Comparison of ENCODE assay signal across 23 cellular contexts in genomic region chr12:65325183-65325582, GRCh38. TPM values are rescaled to one million over a fixed set of nuclear protein-coding genes. Genes with fewer than 3 reads are reported as not detected.
DNase-seq lines count a peak whose midpoint lies in the region; ATAC-seq, FAIRE-seq and TF ChIP-seq lines count a peak whose summit lies in the region.
"Had no signal": no experiment of that assay in that cellular context is flagged by ENCODE, and none has a peak within 500 bp of the region (broad histone marks: within the 10 kb centered on the region; RNA-seq: fewer than 3 reads in every experiment).

No MANE protein-coding gene starts in this region.

- POLR2A ChIA-PET in H1 (lab: Charles Lee; ENCODE audit: partially characterized antibody): no interaction called here

- H3K23ac ChIP-seq in H1 (ENCODE audit: insufficient read length) (no peak overlapping the region), mesendoderm (ENCODE audit: low read length) (no peak overlapping the region), trophoblast cell (ENCODE audit: low read length) (no peak overlapping the region)

- FAIRE-seq in H1 (lab: Jason Lieb, UNC) (no peak), urothelium cell line (lab: Jason Lieb, UNC) (no peak)
- FAIRE-seq: K562 had no signal

- H2BK12ac ChIP-seq in H1 (ENCODE audit: low read depth, low read length): no peak overlapping the region
- no peak overlapping the region for H2BK12ac ChIP-seq in trophoblast cell (ENCODE audit: low read length)

- TF ChIP-seq POLR2A in H1 (IDR thresholded peaks at IDR 0.05; ENCODE audit: control extremely low read depth in 1 of 2, low read depth in 2 of 2, low read length in 2 of 2) (no peak), vagina (IDR thresholded peaks at IDR 0.05) (no peak)

- DNase-seq in left ventricle myocardium superior: no peak
- DNase-seq in right cardiac atrium: no peak
- no peak for DNase-seq in H1 (ENCODE audit: low read depth in 1 of 2, low spot score in 2 of 2)
- DNase-seq in mesendoderm: peak; percentile 38
- peak in 1 of 2 donors; percentile 34 for DNase-seq in trophoblast cell
- DNase-seq in urothelium cell line (ENCODE audit: low spot score): no peak
- DNase-seq in vagina (ENCODE audit: extremely low spot score in 2 of 2): no peak
- DNase-seq: CD4-positive, CD25-positive, alpha-beta regulatory T cell; GOT3; Kasumi-1; MV-4-11; NCI-H1105 treated with DMSO at 0.1 percent for 48 hours; NCI-H146; NCI-H1930; NCI-H2227 treated with DMSO at 0.1 percent for 48 hours; NCI-H526 treated with DMSO at 0.1 percent for 48 hours; PC-9; SHP77 treated with DMSO at 0.1 percent for 48 hours had no signal

- H3K18ac ChIP-seq in H1 (ENCODE audit: extremely low read depth, low read length) (no peak overlapping the region), mesendoderm (ENCODE audit: low read length) (no peak overlapping the region), trophoblast cell (ENCODE audit: low read length) (no peak overlapping the region)

- H4K12ac ChIP-seq in trophoblast cell (ENCODE audit: low read depth, low read length): no peak overlapping the region

- no peak overlapping the region for H3K4me2 ChIP-seq in H1 (ENCODE audit: insufficient read depth in 1 of 2, low read depth in 2 of 2, low read length in 2 of 2)
- H3K4me2 ChIP-seq in mesendoderm (ENCODE audit: low read length): no peak overlapping the region
- H3K4me2 ChIP-seq in trophoblast cell (ENCODE audit: low read length): no peak overlapping the region
- H3K4me2 ChIP-seq: BLaER1, PC-9 had no signal

- H3K9ac ChIP-seq in H1 (replicated peaks in 1 of 4; ENCODE audit: extremely low read depth in 1 of 4, low read depth in 3 of 4, low read length in 3 of 4): no peak overlapping the region
- H3K9ac ChIP-seq in mesendoderm (ENCODE audit: low read length): no peak overlapping the region
- no peak overlapping the region for H3K9ac ChIP-seq in trophoblast cell (ENCODE audit: low read length)
- H3K9ac ChIP-seq: BLaER1 had no signal

- no peaks in the 10 kb centered on the region for H3K79me2 ChIP-seq in H1 (ENCODE audit: control insufficient read depth in 1 of 2, insufficient read depth in 2 of 2, low read length in 2 of 2)
- H3K79me2 ChIP-seq in mesendoderm (ENCODE audit: control insufficient read depth, insufficient read depth, low read length): no peaks in the 10 kb centered on the region
- H3K79me2 ChIP-seq in trophoblast cell (ENCODE audit: control insufficient read depth, insufficient read depth, low read length, poor library complexity): peaks cover 1% of the 10 kb centered on the region

- H3K4me3 ChIP-seq in right cardiac atrium (ENCODE audit: low read length): no peak overlapping the region
- no peak overlapping the region for H3K4me3 ChIP-seq in H1 (ENCODE audit: extremely low read depth in 1 of 4, insufficient read depth in 2 of 4, low read depth in 3 of 4, low read length in 4 of 4)
- H3K4me3 ChIP-seq in mesendoderm (ENCODE audit: low read length): no peak overlapping the region
- H3K4me3 ChIP-seq in trophoblast cell (ENCODE audit: low read depth, low read length): no peak overlapping the region
- H3K4me3 ChIP-seq in vagina: no peak overlapping the region
- H3K4me3 ChIP-seq: BLaER1, K562, PC-9 had no signal

- no peaks in the 10 kb centered on the region for H3K23me2 ChIP-seq in H1 (ENCODE audit: low read depth, low read length)

- H3K4ac ChIP-seq in H1 (replicated peaks; ENCODE audit: insufficient read length, low read depth, low read length): no peak overlapping the region
- H3K4ac ChIP-seq in mesendoderm (ENCODE audit: low read depth, low read length): no peak overlapping the region
- no peak overlapping the region for H3K4ac ChIP-seq in trophoblast cell (ENCODE audit: low read depth, low read length)

- H3K27ac ChIP-seq in right cardiac atrium (ENCODE audit: low read length): no peak overlapping the region
- no peak overlapping the region for H3K27ac ChIP-seq in H1 (ENCODE audit: low read depth, low read length)
- H3K27ac ChIP-seq in mesendoderm (ENCODE audit: low read depth, low read length): no peak overlapping the region
- H3K27ac ChIP-seq in trophoblast cell (ENCODE audit: low read depth, low read length): peak overlapping the region; percentile 46
- H3K27ac ChIP-seq in vagina: no peak overlapping the region
- H3K27ac ChIP-seq: BLaER1, PC-9 had no signal

- TF ChIP-seq CTCF in H1 (IDR thresholded peaks at IDR 0.05; ENCODE audit: control extremely low read depth in 1 of 3, insufficient read depth in 1 of 3, low read depth in 1 of 3, low read length in 3 of 3) (no peak), vagina (IDR thresholded peaks at IDR 0.05) (no peak)

- peak in 1 of 2 experiments; percentile 29; a peak in 2 of 4 replicates for TF ChIP-seq RAD21 in H1 (IDR thresholded peaks at IDR 0.05 in 1 of 2, conservative IDR thresholded peaks at IDR 0.05 in 1 of 2; ENCODE audit: low read depth in 2 of 2, low read length in 2 of 2)

- no peaks in the 10 kb centered on the region for H4K20me1 ChIP-seq in H1 (replicated peaks in 1 of 2; ENCODE audit: control insufficient read depth in 1 of 2, insufficient read depth in 2 of 2, low read length in 2 of 2)
- H4K20me1 ChIP-seq: BLaER1 had no signal

- no peaks in the 10 kb centered on the region for H3K9me3 ChIP-seq in right cardiac atrium (ENCODE audit: control insufficient read depth, low read length)
- no peaks in the 10 kb centered on the region for H3K9me3 ChIP-seq in H1 (ENCODE audit: insufficient read depth in 2 of 2, low read depth in 1 of 2, low read length in 1 of 2)
- no peaks in the 10 kb centered on the region for H3K9me3 ChIP-seq in trophoblast cell (ENCODE audit: insufficient read depth, low read depth, low read length)
- H3K9me3 ChIP-seq in vagina: no peaks in the 10 kb centered on the region

- WGBS in right cardiac atrium: 77% methylated on average over 5 of the region's 5 CpGs
- WGBS in H1 (ENCODE audit: extremely low coverage in 1 of 2, insufficient coverage in 1 of 2, insufficient read length in 1 of 2, insufficient replicate concordance in 2 of 2, low coverage in 1 of 2, low lambda C conversion rate in 2 of 2, missing lambda C conversion rate in 1 of 2), 2 experiments: 90% methylated on average over 5 of the region's 5 CpGs; no CpG with 5 or more reads in 1 of the 2 experiments
- no CpG with 5 or more reads among the region's 5 CpGs for whole genome bisulfite sequencing in mesendoderm (ENCODE audit: extremely low coverage, insufficient coverage, low lambda C conversion rate)
- no CpG with 5 or more reads among the region's 5 CpGs for WGBS in trophoblast cell (ENCODE audit: extremely low coverage, insufficient coverage, insufficient read length)

- H2BK5ac ChIP-seq in H1 (ENCODE audit: low read depth, low read length) (no peak overlapping the region), mesendoderm (ENCODE audit: low read length) (no peak overlapping the region), trophoblast cell (ENCODE audit: low read depth, low read length, poor library complexity) (no peak overlapping the region)

- H2BK15ac ChIP-seq in H1 (ENCODE audit: low read length): no peak overlapping the region
- H2BK15ac ChIP-seq in mesendoderm (replicated peaks; ENCODE audit: low read depth): no peak overlapping the region

- H3K56ac ChIP-seq in H1 (replicated peaks; ENCODE audit: insufficient read length, low read depth, low read length) (no peak overlapping the region), mesendoderm (ENCODE audit: low read length) (no peak overlapping the region)

- H2BK120ac ChIP-seq in H1 (replicated peaks; ENCODE audit: low read depth, low read length) (no peak overlapping the region), mesendoderm (ENCODE audit: low read depth, low read length) (no peak overlapping the region), trophoblast cell (ENCODE audit: insufficient read depth, low read length, poor library complexity) (no peak overlapping the region)

- H4K5ac ChIP-seq in H1 (ENCODE audit: insufficient read length, low read depth, low read length) (no peak overlapping the region), mesendoderm (ENCODE audit: low read length) (no peak overlapping the region)

- peak overlapping the region; percentile 92 for H2AFZ ChIP-seq in H1 (ENCODE audit: low read length)
- H2AFZ ChIP-seq in trophoblast cell (ENCODE audit: insufficient read depth, low read length, poor library complexity): no peak overlapping the region
- H2AFZ ChIP-seq: PC-9 had no signal

- ATAC-seq in left ventricle myocardium superior (peak; percentile 58), right cardiac atrium (no peak), HG02870 (IDR thresholded peaks at IDR 0.05; ENCODE audit: unreplicated experiment) (no peak)
- ATAC-seq: HCT116, K562 had no signal

- intact Hi-C loops in left ventricle myocardium superior (cut with micrococcal nuclease): no loop called here
- intact Hi-C loops in right cardiac atrium (cut with DNase I): no loop called here
- intact Hi-C loops in vagina (cut with DNase I): no loop called here

- H2AK5ac ChIP-seq in H1 (ENCODE audit: low read depth, low read length) (no peak overlapping the region), mesendoderm (ENCODE audit: low read length) (no peak overlapping the region), trophoblast cell (ENCODE audit: low read length) (no peak overlapping the region)

- H3K36me3 ChIP-seq in H1 (ENCODE audit: control insufficient read depth in 2 of 4, insufficient read depth in 4 of 4, low read length in 3 of 4) (no peaks in the 10 kb centered on the region), mesendoderm (ENCODE audit: control insufficient read depth, insufficient read depth, low read length) (no peaks in the 10 kb centered on the region), trophoblast cell (ENCODE audit: control insufficient read depth in 1 of 2, insufficient read depth in 2 of 2, low read length in 2 of 2) (no peaks in the 10 kb centered on the region), vagina (no peaks in the 10 kb centered on the region)

- H4K8ac ChIP-seq in H1 (ENCODE audit: extremely low read depth, insufficient read depth, low read length): no peak overlapping the region
- H4K8ac ChIP-seq in mesendoderm (ENCODE audit: low read depth, low read length): no peak overlapping the region
- no peak overlapping the region for H4K8ac ChIP-seq in trophoblast cell (ENCODE audit: low read depth, low read length)

- H3K14ac ChIP-seq in H1 (ENCODE audit: insufficient read length) (no peak overlapping the region), trophoblast cell (ENCODE audit: low read length) (no peak overlapping the region)

- H4K91ac ChIP-seq in H1 (replicated peaks; ENCODE audit: insufficient read length, low read length) (no peak overlapping the region), trophoblast cell (ENCODE audit: low read depth, low read length) (no peak overlapping the region)

- H2BK20ac ChIP-seq in H1 (ENCODE audit: low read length): no peak overlapping the region

- H3K4me1 ChIP-seq in right cardiac atrium (ENCODE audit: control insufficient read depth, insufficient read depth, low read length): peaks cover 2% of the 10 kb centered on the region
- no peaks in the 10 kb centered on the region for H3K4me1 ChIP-seq in H1 (replicated peaks in 1 of 4; ENCODE audit: control insufficient read depth in 3 of 4, insufficient read depth in 4 of 4, low read length in 3 of 4)
- H3K4me1 ChIP-seq in mesendoderm (ENCODE audit: control insufficient read depth, low read depth, low read length): no peaks in the 10 kb centered on the region
- peaks cover 3% of the 10 kb centered on the region in 2 experiments for H3K4me1 ChIP-seq in trophoblast cell (ENCODE audit: control insufficient read depth in 1 of 2, insufficient read depth in 2 of 2, low read length in 2 of 2)
- H3K4me1 ChIP-seq in vagina: no peaks in the 10 kb centered on the region

- H3K27me3 ChIP-seq in right cardiac atrium (ENCODE audit: control insufficient read depth, insufficient read depth): no peaks in the 10 kb centered on the region
- H3K27me3 ChIP-seq in H1 (replicated peaks in 1 of 4; ENCODE audit: control insufficient read depth in 3 of 4, extremely low read depth in 1 of 4, insufficient read depth in 3 of 4, low read length in 3 of 4): no peaks in the 10 kb centered on the region
- H3K27me3 ChIP-seq in mesendoderm (ENCODE audit: insufficient read depth, low read length, poor library complexity): no peaks in the 10 kb centered on the region
- no peaks in the 10 kb centered on the region for H3K27me3 ChIP-seq in trophoblast cell (ENCODE audit: insufficient read depth, low read length)
- H3K27me3 ChIP-seq in vagina: no peaks in the 10 kb centered on the region
- H3K27me3 ChIP-seq: BLaER1 had no signal

- CTCF ChIA-PET in H1 (lab: Charles Lee; ENCODE audit: partially characterized antibody): interaction anchor here (0.7 to 1.0 kb wide), 2 partner anchors 19 to 32 kb away, joined by 3 read pairs; no protein-coding TSS in a partner anchor

- no peak for TF ChIP-seq EP300 in H1 (IDR thresholded peaks at IDR 0.05; ENCODE audit: borderline replicate concordance in 1 of 2, low read depth in 2 of 2, low read length in 2 of 2)

- H3K79me1 ChIP-seq in H1 (ENCODE audit: low read depth, low read length) (no peaks in the 10 kb centered on the region), mesendoderm (ENCODE audit: low read length) (no peaks in the 10 kb centered on the region), trophoblast cell (ENCODE audit: low read length) (peaks cover 6% of the 10 kb centered on the region)

RNA-seq across cellular contexts. Expression of gene MSRB3, which starts 46.7 kb away (rescaled TPM):
- total RNA-seq in left ventricle myocardium superior (150 TPM), right cardiac atrium (100 to 1,000 TPM; 125 to 210 (median 131) TPM), vagina (52.5 TPM)
- polyA plus RNA-seq in right cardiac atrium (59.7 TPM), H1 (2011; rRNA removed) (0.32 and 0.46 TPM in 2 replicates)
- total RNA-seq in H1 (2021; fragmentation: NEBNext Ultra II Directional; extraction: Animal tissue kit (Norgen Biotek cat#: 25700)): 1.2 and 2.2 TPM in 2 replicates
- 0.67 TPM for polyA plus RNA-seq in H1 (2011; cell fraction: cytosol; rRNA removed)
- polyA plus RNA-seq in H1 (2011; cell fraction: nucleus; rRNA removed): 0.48 TPM
- polyA plus RNA-seq in H1 (2012, experiment 1 of 2): 0.37 to 0.52 TPM (median 0.40 TPM) in 4 replicates
- polyA plus RNA-seq in H1 (2012, experiment 2 of 2): 0.14 TPM
- polyA plus RNA-seq in H1 (2013, experiment 1 of 2): 0.49 TPM
- polyA plus RNA-seq in H1 (2013, experiment 2 of 2): 0.52 TPM
- polyA minus RNA-seq in H1 (2011; rRNA and poly(A)+ RNA removed): 1.0 and 1.8 TPM in 2 replicates
- polyA minus RNA-seq in H1 (2011; cell fraction: cytosol; rRNA and poly(A)+ RNA removed): 0.44 TPM
- polyA minus RNA-seq in H1 (2011; cell fraction: nucleus; rRNA and poly(A)+ RNA removed): 3.0 TPM
- 0.66 TPM for polyA plus RNA-seq in mesendoderm (2013, experiment 1 of 2)
- 0.71 TPM for polyA plus RNA-seq in mesendoderm (2013, experiment 2 of 2)
- 12.7 TPM in 2 replicates for polyA plus RNA-seq in trophoblast cell (2013)
- total RNA-seq: HT-29 had no signal
- polyA plus RNA-seq: CD4-positive, CD25-positive, alpha-beta regulatory T cell; K562 had no signal

Comparison
In these comparisons a context has a peak if more than half of its experiments do, and no peak if none do; other contexts are left out.
1. RNA of gene MSRB3, which starts 46.7 kb away (total RNA-seq): 150 TPM in left ventricle myocardium superior (single experiment), 125 to 210 TPM in right cardiac atrium and 52.5 TPM in vagina (single experiment); 1.2 to 2.2 TPM in H1; every median in the first group is over 10 times any median in the second.